21 cellular contexts compared by ENCODE assay signal in genomic region chr7:12911053-12911452, GRCh38.
"Had no signal": no experiment of that assay in that cellular context is flagged by ENCODE, and none has a peak within 500 bp of the region (broad histone marks: within the 10 kb centered on the region; RNA-seq: fewer than 3 reads in every experiment).

No MANE protein-coding gene starts in this region.

- DNase-seq: cerebellar nuclear complex; effector memory CD8-positive, alpha-beta T cell; gastrocnemius medialis; glutamatergic neuron; islet precursor cell; left cardiac atrium; left ventricle myocardium inferior; lower lobe of right lung; mesenchymal stem cell; midbrain; nephron progenitor cell; ovary; right cardiac atrium; small intestine; stimulated activated CD4-positive, alpha-beta T cell treated with anti-CD3 and anti-CD28 coated beads, Interleukin-2, amount 100 ng/mL, for 48 hours; stimulated activated naive CD4-positive, alpha-beta T cell treated with Interleukin-2 at 50 U/mL for 16 hours; thyroid gland had no signal

- H3K36me3 Mint-ChIP-seq: type B pancreatic cell had no signal

- H3K4me3 Mint-ChIP-seq: dendritic cell treated with granulocyte-macrophage colony-stimulating factor and Interleukin-4, amounts not matched to agents 40 ng/mL and 50 ng/mL, for 4 days; effector memory CD8-positive, alpha-beta T cell; nephron progenitor cell; type B pancreatic cell had no signal

- H3K9me3 Mint-ChIP-seq: effector memory CD8-positive, alpha-beta T cell; nephron progenitor cell; type B pancreatic cell had no signal

- H3K27ac ChIP-seq: gastrocnemius medialis, left ventricle myocardium inferior, lower lobe of right lung, neutrophil, ovary, suprapubic skin, thyroid gland had no signal

- H3K4me1 ChIP-seq: gastrocnemius medialis, left ventricle myocardium inferior, lower lobe of right lung, thyroid gland had no signal

- H3K4me3 ChIP-seq: gastrocnemius medialis, left ventricle myocardium inferior, lower lobe of right lung, ovary, suprapubic skin, thyroid gland had no signal

- H3K27me3 Mint-ChIP-seq: dendritic cell treated with granulocyte-macrophage colony-stimulating factor and Interleukin-4, amounts not matched to agents 40 ng/mL and 50 ng/mL, for 4 days; type B pancreatic cell had no signal

- H3K27ac Mint-ChIP-seq: dendritic cell treated with granulocyte-macrophage colony-stimulating factor and Interleukin-4, amounts not matched to agents 40 ng/mL and 50 ng/mL, for 4 days; effector memory CD8-positive, alpha-beta T cell; nephron progenitor cell; type B pancreatic cell had no signal

- H3K9me3 ChIP-seq: gastrocnemius medialis, left ventricle myocardium inferior, lower lobe of right lung, neutrophil, ovary, suprapubic skin, thyroid gland had no signal

- H3K4me1 Mint-ChIP-seq: nephron progenitor cell had no signal

- H3K27me3 ChIP-seq: gastrocnemius medialis, neutrophil, ovary, suprapubic skin, thyroid gland had no signal

- H3K36me3 ChIP-seq: gastrocnemius medialis, left ventricle myocardium inferior, lower lobe of right lung, neutrophil, ovary, suprapubic skin, thyroid gland had no signal
